8 cellular contexts compared by ENCODE assay signal in genomic region chr1:161177936-161178244, GRCh38. TPM values are rescaled to one million over a fixed set of nuclear protein-coding genes. Genes with fewer than 3 reads are reported as not detected.
DNase-seq lines count a peak whose midpoint lies in the region; ATAC-seq and TF ChIP-seq lines count a peak whose summit lies in the region.

No MANE protein-coding gene starts in this region.

- no TSS peak for BruUV-seq in A673 (replicated peaks; lab: Mats Ljungman, UMichigan)

- DNase-seq in A673 (ENCODE audit: low spot score) (no peak), caudate nucleus (lab: John Stamatoyannopoulos, UW) (no peak), LoVo (ENCODE audit: low spot score) (no peak), HUDEP-2 (lab: John Stamatoyannopoulos, UW; ENCODE audit: unreplicated experiment in 76 of 76) (no peak), D341Med (ENCODE audit: low spot score) (no peak)

- H3K4me1 ChIP-seq in A673 (ENCODE audit: insufficient read depth, low read length, poor library complexity, severe bottlenecking) (peaks cover 15% of the 10 kb centered on the region), KMS-11 (ENCODE audit: low read depth, poor library complexity, severe bottlenecking) (peaks cover 72% of the 10 kb centered on the region), muscle layer of duodenum (ENCODE audit: control insufficient read depth in 1 of 2, insufficient read depth in 2 of 2, low read length in 2 of 2) (peaks cover 18 to 21% of the 10 kb centered on the region in 2 donors)

- POLR2A ChIA-PET in A673 (lab: Charles Lee; ENCODE audit: low non-redundant PET), result interaction anchor here (1.5 kb wide), 1 partner anchor 24 kb away, joined by 5 read pairs; the partner anchor contains the start of gene NDUFS2

- peaks cover 22% of the 10 kb centered on the region for H3K36me3 ChIP-seq in A673 (ENCODE audit: insufficient read depth, low read length, poor library complexity, severe bottlenecking)
- H3K36me3 ChIP-seq in KMS-11 (ENCODE audit: insufficient read depth), result peaks cover 17% of the 10 kb centered on the region; the same call in 1 of the 2 replicates
- H3K36me3 ChIP-seq in muscle layer of duodenum (ENCODE audit: control insufficient read depth in 1 of 2, insufficient read depth in 2 of 2, low read length in 2 of 2), result peaks cover 21 to 27% of the 10 kb centered on the region in 2 donors

- H2AFZ ChIP-seq in KMS-11 (ENCODE audit: low read depth), result peak overlapping the region; percentile 63

- no peak for ATAC-seq in GM18867 (IDR thresholded peaks at IDR 0.05; ENCODE audit: unreplicated experiment)

- H3K4me2 ChIP-seq in KMS-11, result peak overlapping the region; percentile 95

- H3K27me3 ChIP-seq in A673 (replicated peaks; ENCODE audit: insufficient read depth, low read depth, low read length, poor library complexity) (no peaks in the 10 kb centered on the region), KMS-11 (ENCODE audit: insufficient read depth, low read depth) (no peaks in the 10 kb centered on the region), muscle layer of duodenum (ENCODE audit: low read depth, low read length) (no peaks in the 10 kb centered on the region)

- H3K27ac ChIP-seq in A673 (ENCODE audit: low read depth, low read length, poor library complexity, severe bottlenecking) (peak overlapping the region; percentile 87), KMS-11 (peak overlapping the region; percentile 73), caudate nucleus (ENCODE audit: low read depth, low read length) (peak overlapping the region; percentile 71), muscle layer of duodenum (ENCODE audit: low read length) (peak overlapping the region; percentile 96)

- peaks cover 33% of the 10 kb centered on the region for H3K79me2 ChIP-seq in KMS-11 (ENCODE audit: insufficient read depth, low read depth)

- peak overlapping the region; percentile 74; the same call in 1 of the 2 replicates for H3K9ac ChIP-seq in KMS-11

- H3K4me3 ChIP-seq in A673 (ENCODE audit: low read depth, low read length, poor library complexity, severe bottlenecking), result peak overlapping the region; percentile 78
- peak overlapping the region; percentile 100 for H3K4me3 ChIP-seq in KMS-11 (IDR thresholded peaks at IDR 0.05; ENCODE audit: insufficient read depth, low read depth, low read length)
- H3K4me3 ChIP-seq in muscle layer of duodenum (ENCODE audit: low read depth in 1 of 2, low read length in 2 of 2), result peak overlapping the region; percentile 72 to 95

- intact Hi-C loops in A673 (cut with micrococcal nuclease; ENCODE audit: unreplicated experiment), result no loop called here

- H3K9me3 ChIP-seq in A673 (ENCODE audit: low read depth, low read length, poor library complexity, severe bottlenecking) (no peaks in the 10 kb centered on the region), muscle layer of duodenum (ENCODE audit: control insufficient read depth in 1 of 2, low read length in 2 of 2) (no peaks in the 10 kb centered on the region)

- CTCF ChIA-PET in A673 (lab: Charles Lee), result no interaction called here

- no peak for TF ChIP-seq CTCF in A673 (conservative IDR thresholded peaks at IDR 0.05; ENCODE audit: low read depth, low read length)
- peak; percentile 76; the same call in 1 of the 2 replicates for TF ChIP-seq CTCF in KMS-11 (conservative IDR thresholded peaks at IDR 0.05; ENCODE audit: low read depth, low read length)

- no peaks in the 10 kb centered on the region for H4K20me1 ChIP-seq in KMS-11 (ENCODE audit: insufficient read depth)

RNA-seq across cellular contexts. Expression of gene B4GALT3, which starts 0.6 kb away (rescaled TPM):
- total RNA-seq in A673 (2021), result 47.9 and 55.1 TPM in 2 replicates

RNA-seq across cellular contexts. Expression of gene PPOX, which starts 11.7 kb away (rescaled TPM):
- total RNA-seq in A673 (2021), result 24.3 and 25.2 TPM in 2 replicates

RNA-seq across cellular contexts. Expression of gene USP21, which starts 18.6 kb away (rescaled TPM):
- total RNA-seq in A673 (2021), result 46.2 and 51.8 TPM in 2 replicates

RNA-seq across cellular contexts. Expression of gene ADAMTS4, which starts 21.0 kb away (rescaled TPM):
- total RNA-seq in A673 (2021), result 28.6 and 31.6 TPM in 2 replicates

RNA-seq across cellular contexts. Expression of gene UFC1, which starts 24.1 kb away (rescaled TPM):
- total RNA-seq in A673 (2021), result 73.6 and 82.7 TPM in 2 replicates
